ENCODE assay signal across 24 cellular contexts in genomic region chr6:20954325-20954724, GRCh38.
DNase-seq lines count a peak whose midpoint lies in the region; ATAC-seq and TF ChIP-seq lines count a peak whose summit lies in the region.
"Had no signal": no experiment of that assay in that cellular context is flagged by ENCODE, and none has a peak within 500 bp of the region (broad histone marks: within the 10 kb centered on the region; RNA-seq: fewer than 3 reads in every experiment).

No MANE protein-coding gene starts in this region.

- peak overlapping the region; percentile 71 for H3K27ac Mint-ChIP-seq in progenitor cell of endocrine pancreas
- H3K27ac Mint-ChIP-seq: activated CD4-positive, alpha-beta T cell treated with anti-CD3 and anti-CD28 coated beads, Interleukin-2, amount 10 ng/mL, durations not matched to agents 24 days and 14 days; activated CD8-positive, alpha-beta memory T cell treated with anti-CD3 and anti-CD28 coated beads, Interleukin-2, amount 10 ng/mL, durations not matched to agents 7 days and 5 days; activated naive CD8-positive, alpha-beta T cell treated with anti-CD3 and anti-CD28 coated beads, Interleukin-2, amount 10 ng/mL, durations not matched to agents 7 days and 5 days; activated T-helper 17 cell treated with anti-CD3 and anti-CD28 coated beads, Interleukin-2, amount 50 U/mL, for 72 hours; mesothelial cell of epicardium; natural killer cell; T-cell had no signal

- peaks cover 30% of the 10 kb centered on the region for H3K4me1 Mint-ChIP-seq in progenitor cell of endocrine pancreas (ENCODE audit: low read depth)
- H3K4me1 Mint-ChIP-seq: activated CD4-positive, alpha-beta T cell treated with anti-CD3 and anti-CD28 coated beads, Interleukin-2, amount 10 ng/mL, durations not matched to agents 24 days and 14 days; activated CD8-positive, alpha-beta memory T cell treated with anti-CD3 and anti-CD28 coated beads, Interleukin-2, amount 10 ng/mL, durations not matched to agents 7 days and 5 days; activated naive CD8-positive, alpha-beta T cell treated with anti-CD3 and anti-CD28 coated beads, Interleukin-2, amount 10 ng/mL, durations not matched to agents 7 days and 5 days; T-cell had no signal

- no peaks in the 10 kb centered on the region for H3K27me3 Mint-ChIP-seq in progenitor cell of endocrine pancreas
- H3K27me3 Mint-ChIP-seq: activated CD4-positive, alpha-beta T cell treated with anti-CD3 and anti-CD28 coated beads, Interleukin-2, amount 10 ng/mL, durations not matched to agents 24 days and 14 days; activated CD8-positive, alpha-beta memory T cell treated with anti-CD3 and anti-CD28 coated beads, Interleukin-2, amount 10 ng/mL, durations not matched to agents 7 days and 5 days; activated naive CD8-positive, alpha-beta T cell treated with anti-CD3 and anti-CD28 coated beads, Interleukin-2, amount 10 ng/mL, durations not matched to agents 7 days and 5 days; activated T-helper 17 cell treated with anti-CD3 and anti-CD28 coated beads, Interleukin-2, amount 50 U/mL, for 72 hours; T-cell had no signal

- H3K9me3 Mint-ChIP-seq in progenitor cell of endocrine pancreas (ENCODE audit: low read depth), result peaks cover 3% of the 10 kb centered on the region
- H3K9me3 Mint-ChIP-seq: activated CD4-positive, alpha-beta T cell treated with anti-CD3 and anti-CD28 coated beads, Interleukin-2, amount 10 ng/mL, durations not matched to agents 24 days and 14 days; activated naive CD8-positive, alpha-beta T cell treated with anti-CD3 and anti-CD28 coated beads, Interleukin-2, amount 10 ng/mL, durations not matched to agents 7 days and 5 days; activated T-helper 17 cell treated with anti-CD3 and anti-CD28 coated beads, Interleukin-2, amount 50 U/mL, for 72 hours; mesothelial cell of epicardium; natural killer cell; T-cell had no signal

- H3K4me3 Mint-ChIP-seq in progenitor cell of endocrine pancreas (ENCODE audit: low read depth), result peak overlapping the region; percentile 29
- H3K4me3 Mint-ChIP-seq: activated CD4-positive, alpha-beta T cell treated with anti-CD3 and anti-CD28 coated beads, Interleukin-2, amount 10 ng/mL, durations not matched to agents 24 days and 14 days; activated CD8-positive, alpha-beta memory T cell treated with anti-CD3 and anti-CD28 coated beads, Interleukin-2, amount 10 ng/mL, durations not matched to agents 7 days and 5 days; activated naive CD8-positive, alpha-beta T cell treated with anti-CD3 and anti-CD28 coated beads, Interleukin-2, amount 10 ng/mL, durations not matched to agents 7 days and 5 days; activated T-helper 17 cell treated with anti-CD3 and anti-CD28 coated beads, Interleukin-2, amount 50 U/mL, for 72 hours; mesothelial cell of epicardium; natural killer cell; T-cell had no signal

- no peak for TF ChIP-seq CTCF in progenitor cell of endocrine pancreas (IDR thresholded peaks at IDR 0.05; ENCODE audit: unreplicated experiment)

- H3K36me3 Mint-ChIP-seq in progenitor cell of endocrine pancreas (ENCODE audit: insufficient read depth), result peaks cover 6% of the 10 kb centered on the region

- DNase-seq in NCI-H1105 treated with DMSO at 0.1 percent for 48 hours (lab: John Stamatoyannopoulos, UW) (peak; percentile 37), NCI-H1105 (lab: John Stamatoyannopoulos, UW) (no peak), NCI-H2029 (lab: John Stamatoyannopoulos, UW) (peak; percentile 66), SHP77 (lab: John Stamatoyannopoulos, UW) (peak; percentile 78), progenitor cell of endocrine pancreas (ENCODE audit: low spot score, unreplicated experiment) (no peak), LoVo (ENCODE audit: low spot score) (no peak)
- DNase-seq in activated effector memory CD4-positive, alpha-beta T cell treated with anti-CD3 and anti-CD28 coated beads, Interleukin-2, amount 50 U/mL, for 16 hours, result no peak
- DNase-seq: activated CD4-positive, alpha-beta T cell treated with anti-CD3 and anti-CD28 coated beads, Interleukin-2, amount 10 ng/mL, durations not matched to agents 24 days and 14 days; activated CD8-positive, alpha-beta memory T cell treated with anti-CD3 and anti-CD28 coated beads, Interleukin-2, amount 10 ng/mL, durations not matched to agents 7 days and 5 days; activated naive CD8-positive, alpha-beta T cell treated with anti-CD3 and anti-CD28 coated beads, Interleukin-2, amount 10 ng/mL, durations not matched to agents 7 days and 5 days; effector CD8-positive, alpha-beta T cell; EL; Karpas-422; left lung; natural killer cell; NCI-H1048; NCI-H526 treated with DMSO at 0.1 percent for 48 hours; Right ventricle myocardium superior; stimulated activated CD4-positive, alpha-beta T cell treated with anti-CD3 and anti-CD28 coated beads, Interleukin-4, amount 100 ng/mL, for 24 hours; T-cell; upper lobe of left lung had no signal

- ATAC-seq in GM18519 (IDR thresholded peaks at IDR 0.05; ENCODE audit: low FRiP score, unreplicated experiment), result no peak
- ATAC-seq: activated CD8-positive, alpha-beta memory T cell treated with anti-CD3 and anti-CD28 coated beads, Interleukin-2, amount 10 ng/mL, durations not matched to agents 7 days and 5 days; activated T-helper 17 cell treated with anti-CD3 and anti-CD28 coated beads, Interleukin-2, amount 50 U/mL, for 72 hours; left lung; natural killer cell; T-cell had no signal

Comparison
In these comparisons a context has a peak if more than half of its experiments do, and no peak if none do; other contexts are left out.
1. DNase-seq: peak in NCI-H1105 treated with DMSO at 0.1 percent for 48 hours (single experiment), NCI-H2029 (single experiment) and SHP77 (2 of 2); none in NCI-H1105 (single experiment), progenitor cell of endocrine pancreas (single experiment), LoVo (single experiment) and activated effector memory CD4-positive, alpha-beta T cell treated with anti-CD3 and anti-CD28 coated beads, Interleukin-2, amount 50 U/mL, for 16 hours (single experiment).